In the genomic region with DNA sequence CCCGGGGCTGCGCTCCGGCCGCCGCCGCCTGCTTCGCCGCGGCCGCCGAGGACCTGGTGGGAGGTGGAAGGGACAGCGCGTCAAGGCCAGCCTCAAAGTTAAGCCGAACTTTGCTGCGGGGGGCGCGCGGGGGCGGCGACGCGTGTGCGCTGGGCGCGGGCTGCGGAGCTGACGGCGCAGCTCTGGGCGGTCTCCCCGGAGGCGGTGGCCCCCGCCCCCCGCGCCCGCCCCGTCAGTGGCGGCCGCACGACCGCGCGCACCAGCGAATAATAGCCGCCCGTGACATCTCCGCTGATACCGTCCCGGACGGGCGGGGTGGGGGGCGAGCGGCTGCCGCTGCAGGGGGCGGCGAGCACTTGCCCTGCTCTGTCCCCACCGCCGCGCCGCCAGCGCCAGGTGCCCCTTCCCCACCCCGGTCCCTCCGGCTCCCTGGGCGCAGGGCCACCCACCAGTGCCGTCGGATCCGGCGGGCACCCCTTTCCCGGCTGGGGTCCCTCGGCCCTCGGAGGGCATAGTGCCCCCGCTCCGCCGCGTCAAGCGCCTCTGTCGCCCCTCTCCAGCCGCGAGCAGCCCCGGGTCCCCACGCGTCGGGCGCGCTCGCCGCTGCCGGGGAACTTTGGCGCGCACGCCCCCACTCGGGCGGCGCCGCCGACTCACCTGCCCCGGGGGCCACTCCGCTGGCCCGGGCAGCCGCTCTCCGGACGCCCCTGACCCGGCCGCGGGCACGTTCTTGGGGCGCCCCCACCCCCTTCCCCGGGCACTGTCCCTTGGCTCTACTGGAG, we compare ENCODE assay signal across 8 cellular contexts. TPM values are rescaled to one million over a fixed set of nuclear protein-coding genes. Genes with fewer than 3 reads are reported as not detected.
DNase-seq lines count a peak whose midpoint lies in the region; ATAC-seq and TF ChIP-seq lines count a peak whose summit lies in the region.

No MANE protein-coding gene starts in this region.

- H3K36me3 ChIP-seq in BLaER1 (no peaks in the 10 kb centered on the region), heart left ventricle (no peaks in the 10 kb centered on the region)

- ATAC-seq in HG02588 (IDR thresholded peaks at IDR 0.05; ENCODE audit: unreplicated experiment) (peak; percentile 22), heart left ventricle (peak in 2 of 4 donors; percentile 1 to 6), HG03039 (IDR thresholded peaks at IDR 0.05; ENCODE audit: unreplicated experiment) (no peak)

- TF ChIP-seq POLR2A in heart left ventricle (IDR thresholded peaks at IDR 0.05) = no peak

- intact Hi-C loops in heart left ventricle (cut with DNase I) = loop anchor here in 8 of 10 donors (2.0 to 10.0 kb wide), 9 partner anchors 35 to 100 kb away; no protein-coding TSS in a partner anchor

- H3K27me3 ChIP-seq in BLaER1 (peaks cover 78% of the 10 kb centered on the region), heart left ventricle (peaks cover 0 to 9% (median 0%) of the 10 kb centered on the region in 9 donors)

- H3K9ac ChIP-seq in BLaER1 = peak overlapping the region; percentile 73

- 1 to 2% (median 1%) methylated on average over 22 to 107 of the region's 107 CpGs; no CpG with 5 or more reads in 1 of the 4 donors for WGBS in heart left ventricle, 4 donors

- H3K4me1 ChIP-seq in BLaER1 (peaks cover 58% of the 10 kb centered on the region), heart left ventricle (peaks cover 11 to 63% (median 35%) of the 10 kb centered on the region in 12 donors)

- H3K4me3 ChIP-seq in BLaER1 = peak overlapping the region; percentile 76
- peak overlapping the region; percentile 69 to 96 (median 84) for H3K4me3 ChIP-seq in heart left ventricle

- H4K20me1 ChIP-seq in BLaER1 = peaks cover 18% of the 10 kb centered on the region

- peak; percentile 49 for DNase-seq in activated CD8-positive, alpha-beta memory T cell treated with anti-CD3 and anti-CD28 coated beads, Interleukin-2, amount 50 U/mL, for 4 hours
- DNase-seq in heart left ventricle = peak in 2 of 5 donors; percentile 35 to 59
- DNase-seq in stimulated activated CD4-positive, alpha-beta T cell treated with anti-CD3 and anti-CD28 coated beads, Interleukin-4, amount 100 ng/mL, for 1 hour = peak; percentile 51
- no peak for DNase-seq in amygdala (lab: John Stamatoyannopoulos, UW)
- DNase-seq in KG1 (lab: John Stamatoyannopoulos, UW) = no peak

- H3K4me2 ChIP-seq in BLaER1 = peak overlapping the region; percentile 96

- H3K9me3 ChIP-seq in BLaER1 (no peaks in the 10 kb centered on the region), heart left ventricle (no peaks in the 10 kb centered on the region)

- H3K27ac ChIP-seq in BLaER1 = peak overlapping the region; percentile 72
- peak overlapping the region; percentile 88 to 99 (median 98) for H3K27ac ChIP-seq in heart left ventricle

- peak in 4 of 12 donors; percentile 5 to 46 (median 20) for TF ChIP-seq CTCF in heart left ventricle (IDR thresholded peaks at IDR 0.05)

RNA-seq across cellular contexts. Expression of a gene that starts 0.8 kb away (rescaled TPM):
- 10 to 100 TPM; 24.8 to 36.0 (median 33.4) TPM for total RNA-seq in heart left ventricle
- 10 to 100 TPM; 13.6 to 37.9 TPM for polyA plus RNA-seq in heart left ventricle

RNA-seq across cellular contexts. Expression of a gene that starts 12.4 kb away (rescaled TPM):
- total RNA-seq in heart left ventricle = 100 to 1,000 TPM in 6 of 9 donors, 10 to 100 TPM in 3; 78.8 to 293 (median 109) TPM
- 100 to 1,000 TPM in 1 of 2 donors, 10 to 100 TPM in 1; 56.1 to 166 TPM for polyA plus RNA-seq in heart left ventricle

Comparison
In these comparisons a context has a peak if more than half of its experiments do, and no peak if none do; other contexts are left out.
1. DNase-seq: peak in activated CD8-positive, alpha-beta memory T cell treated with anti-CD3 and anti-CD28 coated beads, Interleukin-2, amount 50 U/mL, for 4 hours (single experiment) and stimulated activated CD4-positive, alpha-beta T cell treated with anti-CD3 and anti-CD28 coated beads, Interleukin-4, amount 100 ng/mL, for 1 hour (single experiment); none in amygdala (0 of 56) and KG1 (single experiment).